10 cellular contexts compared by ENCODE assay signal in the genomic region with DNA sequence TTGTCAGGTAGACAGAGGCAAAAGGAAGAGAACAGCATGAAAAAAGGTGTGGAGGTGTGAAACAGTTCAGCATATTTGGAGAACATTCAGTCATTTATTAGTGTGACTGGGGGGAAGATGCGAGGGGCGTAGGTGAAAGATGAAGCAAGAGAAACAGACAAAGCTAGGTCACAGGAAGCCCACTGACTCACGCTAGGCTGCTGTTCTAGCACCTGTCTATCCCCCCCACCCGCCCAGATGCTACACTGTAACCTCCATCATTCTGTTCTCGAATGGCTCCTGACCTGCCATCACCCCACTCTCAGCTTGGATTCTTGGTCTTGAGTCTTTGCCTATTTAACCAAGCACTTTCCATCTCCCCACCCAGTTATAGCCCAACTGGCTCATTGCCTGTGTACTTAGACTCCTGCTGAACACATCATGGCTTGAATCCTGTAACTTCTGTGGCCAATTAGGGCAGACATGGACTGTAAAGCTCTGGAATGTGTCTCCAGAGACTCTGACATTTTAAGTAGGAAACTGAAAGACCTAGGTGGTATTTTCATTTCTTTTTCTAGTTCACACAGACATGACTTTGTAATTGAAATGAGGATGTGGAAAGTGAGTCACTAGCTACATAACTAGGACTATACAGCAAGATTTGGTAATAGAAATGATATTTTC. TPM values are rescaled to one million over a fixed set of nuclear protein-coding genes. Genes with fewer than 3 reads are reported as not detected.
DNase-seq lines count a peak whose midpoint lies in the region; FAIRE-seq and TF ChIP-seq lines count a peak whose summit lies in the region.
"Had no signal": no experiment of that assay in that cellular context is flagged by ENCODE, and none has a peak within 500 bp of the region (broad histone marks: within the 10 kb centered on the region; RNA-seq: fewer than 3 reads in every experiment).

No MANE protein-coding gene starts in this region.

- peak overlapping the region; percentile 66 for H3K27ac ChIP-seq in SJSA1

- no peak for TF ChIP-seq POLR2A in GM12891 (IDR thresholded peaks at IDR 0.05; ENCODE audit: low read depth, low read length)

- DNase-seq in AG04449 (ENCODE audit: low read depth, low spot score) (peak; percentile 97), GM12891 (ENCODE audit: insufficient read length, low spot score) (no peak), SJSA1 (ENCODE audit: low read depth in 1 of 2, low spot score in 2 of 2) (peak in 1 of 2 experiments; percentile 45), fibroblast of pulmonary artery (ENCODE audit: low read depth) (peak; percentile 70), inferior parietal cortex (ENCODE audit: extremely low spot score) (no peak), NCI-H526 treated with DMSO at 0.1 percent for 48 hours (lab: John Stamatoyannopoulos, UW) (no peak), NCI-H2081 (lab: John Stamatoyannopoulos, UW) (no peak), NCI-H2196 (lab: John Stamatoyannopoulos, UW; ENCODE audit: unreplicated experiment) (no peak)
- DNase-seq: activated CD8-positive, alpha-beta memory T cell treated with anti-CD3 and anti-CD28 coated beads for 24 hours; GDM1 had no signal

- H3K4me3 ChIP-seq in AG04449 (ENCODE audit: low read depth, low read length) (no peak overlapping the region), SJSA1 (no peak overlapping the region), fibroblast of pulmonary artery (replicated peaks; ENCODE audit: low read depth, low read length) (no peak overlapping the region)

- TF ChIP-seq CTCF in AG04449 (IDR thresholded peaks at IDR 0.05; ENCODE audit: insufficient read depth, low read length, missing control alignments) (no peak), fibroblast of pulmonary artery (IDR thresholded peaks at IDR 0.05; ENCODE audit: low read length, missing control alignments) (no peak)

- POLR2A ChIA-PET in AG04449 (lab: Yijun Ruan, JAX), result interaction anchor here (0.7 to 2.5 kb wide), 6 partner anchors 8 to 84 kb away, joined by 3 to 23 read pairs (median 5); partner anchors contain the start of genes CCDC142, LOXL3 and TTC31

- H3K27me3 ChIP-seq in SJSA1 (replicated peaks), result no peaks in the 10 kb centered on the region

- no peaks in the 10 kb centered on the region for H3K9me3 ChIP-seq in SJSA1 (replicated peaks)

- CTCF ChIA-PET in AG04449 (lab: Yijun Ruan, JAX), result interaction anchor here (0.7 to 15.9 kb wide), 7 partner anchors 10 to 84 kb away, joined by 3 to 204 read pairs (median 6); partner anchors contain the start of genes CCDC142 and TTC31

- peak; percentile 69 for FAIRE-seq in GM12891 (lab: Jason Lieb, UNC)

- H3K4me1 ChIP-seq in SJSA1 (replicated peaks), result peaks cover 22% of the 10 kb centered on the region

- H3K36me3 ChIP-seq in SJSA1, result no peaks in the 10 kb centered on the region

TF ChIP-seq in GM12891, 5 proteins besides CTCF, POLR2A, EP300 and RAD21:
- peak; percentile 63; the same call in 1 of the 2 replicates for TF ChIP-seq SPI1 (IDR thresholded peaks at IDR 0.05; ENCODE audit: low read depth, low read length)
- no peak for TF ChIP-seq PAX5 (IDR thresholded peaks at IDR 0.05; ENCODE audit: insufficient read depth, low read length, severe bottlenecking)

RNA-seq across cellular contexts. Expression of gene DOK1, which starts 12.0 kb away (rescaled TPM):
- polyA plus RNA-seq in GM12891 (2012; ENCODE audit: low read depth, missing spikeins), result 27.6 TPM
- total RNA-seq in SJSA1 (2014; rRNA removed; shearing (Covaris generic)), result 13.6 and 14.4 TPM in 2 replicates

RNA-seq across cellular contexts. Expression of gene LOXL3, which starts 12.8 kb away (rescaled TPM):
- polyA plus RNA-seq in GM12891 (2012; ENCODE audit: low read depth, missing spikeins), result 3.3 TPM
- total RNA-seq in SJSA1 (2014; rRNA removed; shearing (Covaris generic)), result 10.4 and 14.8 TPM in 2 replicates

RNA-seq across cellular contexts. Expression of gene HTRA2, which starts 36.8 kb away (rescaled TPM):
- polyA plus RNA-seq in GM12891 (2012; ENCODE audit: low read depth, missing spikeins), result 58.5 TPM
- 28.3 and 36.8 TPM in 2 replicates for total RNA-seq in SJSA1 (2014; rRNA removed; shearing (Covaris generic))

RNA-seq across cellular contexts. Expression of gene AUP1, which starts 37.0 kb away (rescaled TPM):
- polyA plus RNA-seq in GM12891 (2012; ENCODE audit: low read depth, missing spikeins), result 96.8 TPM
- 88.4 and 151 TPM in 2 replicates for total RNA-seq in SJSA1 (2014; rRNA removed; shearing (Covaris generic))

RNA-seq across cellular contexts. Expression of gene DQX1, which starts 40.5 kb away (rescaled TPM):
- 1.2 TPM for polyA plus RNA-seq in GM12891 (2012; ENCODE audit: low read depth, missing spikeins)
- total RNA-seq in SJSA1 (2014; rRNA removed; shearing (Covaris generic)), result not detected in 2 replicates

Comparison
In these comparisons a context has a peak if more than half of its experiments do, and no peak if none do; other contexts are left out.
1. DNase-seq: peak in AG04449 (single experiment) and fibroblast of pulmonary artery (single experiment); none in GM12891 (single experiment), inferior parietal cortex (single experiment), NCI-H526 treated with DMSO at 0.1 percent for 48 hours (single experiment), NCI-H2081 (0 of 2) and NCI-H2196 (single experiment).